23 cellular contexts compared by ENCODE assay signal in the genomic region with DNA sequence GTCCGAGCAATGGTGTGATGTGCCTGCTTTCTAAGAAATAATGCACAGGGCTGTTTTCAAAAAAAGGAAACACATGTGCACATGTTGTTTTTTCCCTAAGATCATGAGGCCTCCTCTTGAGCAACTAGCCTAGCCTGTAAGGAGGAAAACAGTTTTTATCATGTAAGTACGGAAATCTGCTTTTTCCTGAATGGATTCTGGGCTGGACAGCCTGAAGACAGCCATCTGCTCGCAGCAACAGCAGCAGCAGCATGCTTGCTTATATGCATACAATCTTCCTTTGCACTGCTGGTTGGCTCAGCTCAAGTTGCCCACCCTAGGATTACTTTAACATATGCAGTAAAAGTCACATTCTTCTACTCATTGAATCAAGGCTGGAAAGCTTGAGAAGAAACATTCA.
DNase-seq lines count a peak whose midpoint lies in the region; ATAC-seq and TF ChIP-seq lines count a peak whose summit lies in the region.
"Had no signal": no experiment of that assay in that cellular context is flagged by ENCODE, and none has a peak within 500 bp of the region (broad histone marks: within the 10 kb centered on the region; RNA-seq: fewer than 3 reads in every experiment).

No MANE protein-coding gene starts in this region.

- H3K4me3 ChIP-seq in GM23338: no peak overlapping the region
- no peak overlapping the region for H3K4me3 ChIP-seq in Panc1 (ENCODE audit: low read depth in 2 of 2, low read length in 2 of 2)
- H3K4me3 ChIP-seq in fibroblast of villous mesenchyme (ENCODE audit: low read depth, low read length): no peak overlapping the region
- peak overlapping the region; percentile 24 for H3K4me3 ChIP-seq in smooth muscle cell
- H3K4me3 ChIP-seq: BLaER1, dorsolateral prefrontal cortex, gastroesophageal sphincter, pancreas, tibial artery had no signal

- WGBS in smooth muscle cell (ENCODE audit: low lambda C conversion rate): 14% methylated on average over 3 of the region's 3 CpGs

- POLR2A ChIA-PET in Panc1 (lab: Charles Lee): no interaction called here
- POLR2A ChIA-PET in activated CD4-positive, alpha-beta memory T cell treated with anti-CD3 and anti-CD28 coated beads for 36 hours (lab: Charles Lee): no interaction called here

- no peak for TF ChIP-seq CTCF in GM23338 (conservative IDR thresholded peaks at IDR 0.05; ENCODE audit: low read depth in 2 of 2)
- no peak for TF ChIP-seq CTCF in Panc1 (IDR thresholded peaks at IDR 0.05)
- no peak for TF ChIP-seq CTCF in fibroblast of villous mesenchyme (IDR thresholded peaks at IDR 0.05; ENCODE audit: insufficient read depth, low read depth, low read length)
- no peak for TF ChIP-seq CTCF in smooth muscle cell (IDR thresholded peaks at IDR 0.05; ENCODE audit: borderline replicate concordance, insufficient read depth, poor library complexity, severe bottlenecking)

- H3K9ac ChIP-seq in smooth muscle cell (ENCODE audit: low read depth): no peak overlapping the region
- H3K9ac ChIP-seq: BLaER1 had no signal

- H2AFZ ChIP-seq in GM23338 (no peak overlapping the region), smooth muscle cell (ENCODE audit: low read depth) (no peak overlapping the region)

- H3F3A ChIP-seq in GM23338 (replicated peaks; ENCODE audit: low read depth) (no peaks in the 10 kb centered on the region), smooth muscle cell (ENCODE audit: low read depth) (peaks cover 5% of the 10 kb centered on the region)

- H3K36me3 Mint-ChIP-seq in GM23338 (ENCODE audit: low read depth): no peaks in the 10 kb centered on the region; the same call in 2 of the 3 replicates
- peaks cover 3% of the 10 kb centered on the region for H3K36me3 Mint-ChIP-seq in activated CD4-positive, alpha-beta memory T cell treated with anti-CD3 and anti-CD28 coated beads for 36 hours

- H3K9me3 Mint-ChIP-seq in GM23338: no peaks in the 10 kb centered on the region
- H3K9me3 Mint-ChIP-seq in activated CD4-positive, alpha-beta memory T cell treated with anti-CD3 and anti-CD28 coated beads for 36 hours: no peaks in the 10 kb centered on the region
- H3K9me3 Mint-ChIP-seq: activated naive CD4-positive, alpha-beta T cell treated with anti-CD3 and anti-CD28 coated beads, Interleukin-2, amount 50 U/mL, for 24 hours; activated T-helper 2 cell treated with anti-CD3 and anti-CD28 coated beads, Interferon-gamma antibody, Interleukin-2, Interleukin-4, amounts not matched to agents 10 μg/mL and 5 μg/mL and 100 μg/mL, durations not matched to agents 14 hours and 24 hours and 36 hours; nephron progenitor cell; T-helper 2 cell treated with Interferon-gamma antibody and Interleukin-4, amounts not matched to agents 5 μg/mL and 100 μg/mL, for 36 hours had no signal

- H3K4me1 Mint-ChIP-seq in GM23338: peaks cover 10% of the 10 kb centered on the region
- H3K4me1 Mint-ChIP-seq in activated CD4-positive, alpha-beta memory T cell treated with anti-CD3 and anti-CD28 coated beads for 36 hours (ENCODE audit: low read depth): no peaks in the 10 kb centered on the region
- H3K4me1 Mint-ChIP-seq: activated naive CD4-positive, alpha-beta T cell treated with anti-CD3 and anti-CD28 coated beads, Interleukin-2, amount 50 U/mL, for 24 hours had no signal

- ATAC-seq in GM23338 (peak; percentile 59), Panc1 (no peak; the same call in 1 of the 2 replicates), GM19467 (IDR thresholded peaks at IDR 0.05; ENCODE audit: unreplicated experiment) (no peak)
- ATAC-seq: gastroesophageal sphincter had no signal

- no peaks in the 10 kb centered on the region; the same call in 1 of the 2 replicates for H4K20me1 ChIP-seq in GM23338 (replicated peaks; ENCODE audit: insufficient read depth)
- no peaks in the 10 kb centered on the region for H4K20me1 ChIP-seq in smooth muscle cell (ENCODE audit: low read depth)

- peaks cover 9% of the 10 kb centered on the region; the same call in 1 of the 2 replicates for H3K4me1 ChIP-seq in GM23338 (ENCODE audit: insufficient read depth)
- peaks cover 4% of the 10 kb centered on the region; the same call in 1 of the 2 replicates for H3K4me1 ChIP-seq in Panc1 (ENCODE audit: control insufficient read depth, insufficient read depth, low read length)
- H3K4me1 ChIP-seq in smooth muscle cell (ENCODE audit: low read depth): peaks cover 4% of the 10 kb centered on the region
- H3K4me1 ChIP-seq: BLaER1, gastroesophageal sphincter, pancreas, tibial artery had no signal

- H3K9me2 ChIP-seq in GM23338 (ENCODE audit: insufficient read depth): no peaks in the 10 kb centered on the region

- CTCF ChIA-PET in Panc1 (lab: Charles Lee): no interaction called here
- CTCF ChIA-PET in activated CD4-positive, alpha-beta memory T cell treated with anti-CD3 and anti-CD28 coated beads for 36 hours (lab: Charles Lee): interaction anchor here (1.3 to 2.4 kb wide), 4 partner anchors 31 to 380 kb away, joined by 3 to 12 read pairs (median 8); no protein-coding TSS in a partner anchor

- no peak overlapping the region for H3K27ac Mint-ChIP-seq in GM23338
- no peak overlapping the region for H3K27ac Mint-ChIP-seq in activated CD4-positive, alpha-beta memory T cell treated with anti-CD3 and anti-CD28 coated beads for 36 hours
- H3K27ac Mint-ChIP-seq: activated naive CD4-positive, alpha-beta T cell treated with anti-CD3 and anti-CD28 coated beads, Interleukin-2, amount 50 U/mL, for 24 hours; activated T-helper 2 cell treated with anti-CD3 and anti-CD28 coated beads, Interferon-gamma antibody, Interleukin-2, Interleukin-4, amounts not matched to agents 10 μg/mL and 5 μg/mL and 100 μg/mL, durations not matched to agents 14 hours and 24 hours and 36 hours; nephron progenitor cell; T-helper 2 cell treated with Interferon-gamma antibody and Interleukin-4, amounts not matched to agents 5 μg/mL and 100 μg/mL, for 36 hours had no signal

- H3K4me2 ChIP-seq in GM23338 (0 out of 2 replicates have a peak overlapping the region, but pooled peaks have one; percentile 6), smooth muscle cell (peak overlapping the region; percentile 61)
- H3K4me2 ChIP-seq: BLaER1 had no signal

- in situ Hi-C loops in Panc1 (cut with HindIII; ENCODE audit: low pct_unique_long_range_greater_than_20kb, low sequenced_read_pairs): no loop called here

- H3K36me3 ChIP-seq in GM23338 (ENCODE audit: insufficient read depth) (no peaks in the 10 kb centered on the region), Panc1 (ENCODE audit: control insufficient read depth, insufficient read depth, low read length) (no peaks in the 10 kb centered on the region), smooth muscle cell (ENCODE audit: low read depth) (no peaks in the 10 kb centered on the region)
- H3K36me3 ChIP-seq: BLaER1, brain microvascular endothelial cell, gastroesophageal sphincter, pancreas, tibial artery had no signal

- H3K27ac ChIP-seq in GM23338 (ENCODE audit: low read depth) (no peak overlapping the region), Panc1 (ENCODE audit: low read length) (peak overlapping the region; percentile 14; the same call in 1 of the 2 replicates), smooth muscle cell (ENCODE audit: low read depth) (no peak overlapping the region)
- H3K27ac ChIP-seq: BLaER1, brain microvascular endothelial cell, dorsolateral prefrontal cortex, gastroesophageal sphincter, pancreas, tibial artery had no signal

- H3K9me3 ChIP-seq in Panc1 (ENCODE audit: control insufficient read depth, insufficient read depth, low read depth, low read length) (no peaks in the 10 kb centered on the region), smooth muscle cell (replicated peaks; ENCODE audit: low read depth) (no peaks in the 10 kb centered on the region)
- H3K9me3 ChIP-seq: BLaER1, gastroesophageal sphincter, pancreas, tibial artery had no signal

- H3K4me3 Mint-ChIP-seq in GM23338: no peak overlapping the region
- no peak overlapping the region for H3K4me3 Mint-ChIP-seq in activated CD4-positive, alpha-beta memory T cell treated with anti-CD3 and anti-CD28 coated beads for 36 hours
- H3K4me3 Mint-ChIP-seq: activated naive CD4-positive, alpha-beta T cell treated with anti-CD3 and anti-CD28 coated beads, Interleukin-2, amount 50 U/mL, for 24 hours; nephron progenitor cell; T-helper 2 cell treated with Interferon-gamma antibody and Interleukin-4, amounts not matched to agents 5 μg/mL and 100 μg/mL, for 36 hours had no signal

- intact Hi-C loops in Panc1 (cut with micrococcal nuclease; ENCODE audit: unreplicated experiment): loop anchor here (2.0 to 10.0 kb wide), 4 partner anchors 231 to 379 kb away; no protein-coding TSS in a partner anchor
- intact Hi-C loops in activated CD4-positive, alpha-beta memory T cell treated with anti-CD3 and anti-CD28 coated beads for 36 hours (cut with micrococcal nuclease): loop anchor here (1.0 to 2.0 kb wide), 2 partner anchors 365 to 379 kb away; no protein-coding TSS in a partner anchor

- DNase-seq in GM23338 (ENCODE audit: low spot score) (no peak), Panc1 (ENCODE audit: low read depth, low spot score) (no peak), fibroblast of villous mesenchyme (ENCODE audit: low read depth) (peak; percentile 54), smooth muscle cell (lab: John Stamatoyannopoulos, UW; ENCODE audit: unreplicated experiment) (no peak), NCI-H226 (no peak)
- no peak for DNase-seq in activated CD4-positive, alpha-beta memory T cell treated with anti-CD3 and anti-CD28 coated beads for 36 hours
- DNase-seq: activated CD4-positive, alpha-beta T cell treated with anti-CD3 and anti-CD28 coated beads for 4 hours; activated CD8-positive, alpha-beta memory T cell treated with anti-CD3 and anti-CD28 coated beads for 24 hours; activated T-cell treated with anti-CD3 and anti-CD28 coated beads for 4 hours; brain microvascular endothelial cell; cerebellar nuclear complex; dorsolateral prefrontal cortex; GOT3; pancreas; right cardiac atrium; tibial artery had no signal

- BruUV-seq in Panc1 (replicated peaks; lab: Mats Ljungman, UMichigan): no TSS peak

- H3K27me3 ChIP-seq in GM23338 (ENCODE audit: insufficient read depth) (no peaks in the 10 kb centered on the region), Panc1 (ENCODE audit: control insufficient read depth, insufficient read depth, low read length) (no peaks in the 10 kb centered on the region), smooth muscle cell (ENCODE audit: low read depth) (no peaks in the 10 kb centered on the region)
- H3K27me3 ChIP-seq: BLaER1, brain microvascular endothelial cell, dorsolateral prefrontal cortex, gastroesophageal sphincter, pancreas, tibial artery had no signal

- H3K27me3 Mint-ChIP-seq in GM23338 (ENCODE audit: insufficient read depth, low read depth, poor library complexity): no peaks in the 10 kb centered on the region
- no peaks in the 10 kb centered on the region for H3K27me3 Mint-ChIP-seq in activated CD4-positive, alpha-beta memory T cell treated with anti-CD3 and anti-CD28 coated beads for 36 hours
- H3K27me3 Mint-ChIP-seq: activated naive CD4-positive, alpha-beta T cell treated with anti-CD3 and anti-CD28 coated beads, Interleukin-2, amount 50 U/mL, for 24 hours had no signal

- H3K79me2 ChIP-seq in GM23338 (replicated peaks; ENCODE audit: insufficient read depth): no peaks in the 10 kb centered on the region
- H3K79me2 ChIP-seq in smooth muscle cell (ENCODE audit: low read depth): peaks cover 10% of the 10 kb centered on the region

TF ChIP-seq in GM23338, 12 proteins besides CTCF, POLR2A, EP300 and RAD21 (continues in another document):
- TF ChIP-seq STAT1 (IDR thresholded peaks at IDR 0.05; ENCODE audit: unreplicated experiment) (no peak), NANOG (IDR thresholded peaks at IDR 0.05; ENCODE audit: borderline replicate concordance) (no peak)
